ENCODE assay signal across 28 cellular contexts in the genomic region with DNA sequence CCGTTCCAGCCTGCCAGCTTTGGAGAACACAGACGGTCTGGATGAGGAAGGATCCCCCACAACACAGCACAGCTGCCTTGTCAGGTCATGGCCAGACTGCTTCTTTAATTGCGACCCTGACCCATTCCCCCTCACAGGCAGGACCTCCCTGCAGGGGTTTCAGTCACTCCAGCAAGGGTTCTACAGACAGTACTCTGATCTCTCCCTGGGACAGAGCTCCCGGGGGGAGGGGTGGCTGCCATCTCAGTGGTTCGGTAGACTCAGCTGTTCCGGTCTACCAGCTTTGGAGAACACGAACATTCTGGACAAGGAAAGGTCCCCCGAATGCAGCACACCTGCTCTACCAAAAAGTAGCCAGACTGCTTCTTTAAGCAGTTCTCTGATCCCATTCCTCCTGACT.
DNase-seq lines count a peak whose midpoint lies in the region; ATAC-seq and TF ChIP-seq lines count a peak whose summit lies in the region.
"Had no signal": no experiment of that assay in that cellular context is flagged by ENCODE, and none has a peak within 500 bp of the region (broad histone marks: within the 10 kb centered on the region; RNA-seq: fewer than 3 reads in every experiment).

No MANE protein-coding gene starts in this region.

- no peak for TF ChIP-seq CTCF in chondrocyte (IDR thresholded peaks at IDR 0.05)

- H3K9me3 Mint-ChIP-seq in chondrocyte (ENCODE audit: low read depth): peaks cover 29% of the 10 kb centered on the region
- no peaks in the 10 kb centered on the region for H3K9me3 Mint-ChIP-seq in activated CD8-positive, alpha-beta T cell treated with anti-CD3 and anti-CD28 coated beads, Interleukin-2, amount 10 ng/mL, durations not matched to agents 7 days and 5 days (ENCODE audit: insufficient read depth)

- H3K4me1 Mint-ChIP-seq in chondrocyte (ENCODE audit: low read depth): peaks cover 20% of the 10 kb centered on the region
- no peaks in the 10 kb centered on the region for H3K4me1 Mint-ChIP-seq in activated CD8-positive, alpha-beta T cell treated with anti-CD3 and anti-CD28 coated beads, Interleukin-2, amount 10 ng/mL, durations not matched to agents 7 days and 5 days (ENCODE audit: low read depth)
- H3K4me1 Mint-ChIP-seq: activated CD4-positive, alpha-beta T cell treated with anti-CD3 and anti-CD28 coated beads, Interleukin-2, amount 10 ng/mL, durations not matched to agents 7 days and 5 days; B cell; CD8-positive, alpha-beta memory T cell; central memory CD8-positive, alpha-beta T cell; stimulated activated naive CD8-positive, alpha-beta T cell treated with anti-CD3 and anti-CD28 coated beads, Interleukin-15, amount 100 ng/mL, for 72 hours had no signal

- H3K23ac ChIP-seq in mesenchymal stem cell (ENCODE audit: low read length in 2 of 2): no peak overlapping the region

- H3K18ac ChIP-seq in mesenchymal stem cell (ENCODE audit: low read depth in 1 of 2, low read length in 2 of 2): no peak overlapping the region

- H2AFZ ChIP-seq in mesenchymal stem cell (ENCODE audit: low read depth, low read length): no peak overlapping the region

- no peaks in the 10 kb centered on the region for H3K27me3 ChIP-seq in mesenchymal stem cell (ENCODE audit: control insufficient read depth in 1 of 2, insufficient read depth in 1 of 2, low read length in 2 of 2)
- H3K27me3 ChIP-seq in skeletal muscle satellite cell (ENCODE audit: control insufficient read depth, insufficient read depth, low read length): no peaks in the 10 kb centered on the region

- peaks cover 4% of the 10 kb centered on the region for H3K79me1 ChIP-seq in mesenchymal stem cell (replicated peaks; ENCODE audit: low read length, poor library complexity, severe bottlenecking)

- CTCF ChIA-PET in activated CD8-positive, alpha-beta T cell treated with anti-CD3 and anti-CD28 coated beads, Interleukin-2, amount 10 ng/mL, durations not matched to agents 7 days and 5 days (lab: Charles Lee): no interaction called here

- no peak for TF ChIP-seq RAD21 in Ishikawa (IDR thresholded peaks at IDR 0.05; ENCODE audit: low read depth)

- H4K91ac ChIP-seq in mesenchymal stem cell (ENCODE audit: low read length): no peak overlapping the region

- no peak; the same call in 1 of the 2 replicates for TF ChIP-seq EP300 in Ishikawa (IDR thresholded peaks at IDR 0.05; ENCODE audit: borderline replicate concordance)

- peaks cover 17% of the 10 kb centered on the region for H3K36me3 Mint-ChIP-seq in chondrocyte (ENCODE audit: low read depth)
- H3K36me3 Mint-ChIP-seq in activated CD8-positive, alpha-beta T cell treated with anti-CD3 and anti-CD28 coated beads, Interleukin-2, amount 10 ng/mL, durations not matched to agents 7 days and 5 days (ENCODE audit: low read depth): no peaks in the 10 kb centered on the region
- H3K36me3 Mint-ChIP-seq: WTC11 had no signal

- peak overlapping the region; percentile 97 for H2BK5ac ChIP-seq in mesenchymal stem cell (ENCODE audit: low read depth, low read length, poor library complexity, severe bottlenecking)

- H2BK120ac ChIP-seq in mesenchymal stem cell (ENCODE audit: low read depth, low read length): no peak overlapping the region

- H3K36me3 ChIP-seq in mesenchymal stem cell (ENCODE audit: control insufficient read depth in 1 of 2, insufficient read depth in 2 of 2, low read depth in 1 of 2, low read length in 2 of 2) (peaks cover 0 to 3% of the 10 kb centered on the region in 2 experiments), skeletal muscle satellite cell (ENCODE audit: insufficient read depth, low read length) (no peaks in the 10 kb centered on the region)

- H3K27ac ChIP-seq in mesenchymal stem cell (ENCODE audit: low read length, poor library complexity, severe bottlenecking): peak overlapping the region; percentile 100
- H3K27ac ChIP-seq: SK-N-MC had no signal

- H3K4me3 Mint-ChIP-seq in chondrocyte (ENCODE audit: unreplicated experiment): peak overlapping the region; percentile 35
- no peak overlapping the region for H3K4me3 Mint-ChIP-seq in activated CD8-positive, alpha-beta T cell treated with anti-CD3 and anti-CD28 coated beads, Interleukin-2, amount 10 ng/mL, durations not matched to agents 7 days and 5 days
- H3K4me3 Mint-ChIP-seq: activated CD4-positive, alpha-beta T cell treated with anti-CD3 and anti-CD28 coated beads, Interleukin-2, amount 10 ng/mL, durations not matched to agents 7 days and 5 days; activated T-cell treated with anti-CD3 and anti-CD28 coated beads, Interleukin-2, amount 50 U/mL, for 24 hours; B cell; CD8-positive, alpha-beta memory T cell; central memory CD8-positive, alpha-beta T cell; stimulated activated naive CD8-positive, alpha-beta T cell treated with anti-CD3 and anti-CD28 coated beads, Interleukin-15, amount 100 ng/mL, for 72 hours; WTC11 had no signal

- 89% methylated on average over 8 of the region's 8 CpGs for WGBS in mesenchymal stem cell

- no peak overlapping the region for H3K4ac ChIP-seq in mesenchymal stem cell (ENCODE audit: low read depth in 1 of 2, low read length in 2 of 2)

- H3K4me1 ChIP-seq in mesenchymal stem cell (ENCODE audit: control insufficient read depth, insufficient read depth, low read depth, low read length): peaks cover 13% of the 10 kb centered on the region
- no peaks in the 10 kb centered on the region for H3K4me1 ChIP-seq in skeletal muscle satellite cell (ENCODE audit: control insufficient read depth, insufficient read depth, low read length)

- H4K8ac ChIP-seq in mesenchymal stem cell (ENCODE audit: low read length): no peak overlapping the region

- peak overlapping the region in 1 of 2 experiments; percentile 79 for H3K14ac ChIP-seq in mesenchymal stem cell (ENCODE audit: low read length in 2 of 2)

- peak overlapping the region; percentile 98 for H2AK5ac ChIP-seq in mesenchymal stem cell (ENCODE audit: low read length, severe bottlenecking)

- H3K9ac ChIP-seq in mesenchymal stem cell (ENCODE audit: low read length): no peak overlapping the region
- peak overlapping the region; percentile 10 for H3K9ac ChIP-seq in skeletal muscle satellite cell (ENCODE audit: low read depth, low read length)

- H3K4me2 ChIP-seq in mesenchymal stem cell (ENCODE audit: low read length, poor library complexity, severe bottlenecking) (peak overlapping the region; percentile 65), skeletal muscle satellite cell (ENCODE audit: low read length) (peak overlapping the region; percentile 60)

- no peak overlapping the region for H2BK15ac ChIP-seq in mesenchymal stem cell (ENCODE audit: low read depth, poor library complexity, severe bottlenecking)

- DNase-seq in chondrocyte (ENCODE audit: low spot score) (no peak), mesenchymal stem cell (no peak), DMS153 (lab: John Stamatoyannopoulos, UW) (no peak)
- no peak for DNase-seq in activated CD8-positive, alpha-beta T cell treated with anti-CD3 and anti-CD28 coated beads, Interleukin-2, amount 10 ng/mL, durations not matched to agents 7 days and 5 days
- DNase-seq in central memory CD4-positive, alpha-beta T cell: no peak
- DNase-seq: activated CD4-positive, alpha-beta T cell treated with anti-CD3 and anti-CD28 coated beads, Interleukin-2, amount 10 ng/mL, durations not matched to agents 7 days and 5 days; activated gamma-delta T cell treated with Interleukin-2 at 50 U/mL for 16 hours; activated T-cell treated with anti-CD3 and anti-CD28 coated beads, Interleukin-2, amount 50 U/mL, for 24 hours; CD8-positive, alpha-beta memory T cell; dermis blood vessel endothelial cell; DMS 273 treated with DMSO at 0.1 percent for 48 hours; Karpas-422; MV-4-11; NCI-H1436 treated with DMSO at 0.1 percent for 48 hours; stimulated activated CD4-positive, alpha-beta T cell treated with anti-CD3 and anti-CD28 coated beads, Interleukin-12 subunit alpha, Interleukin-12 subunit beta, amount 100 ng/mL, for 4 hours; stimulated activated CD4-positive, alpha-beta T cell treated with anti-CD3 and anti-CD28 coated beads, Interleukin-2, amount 100 ng/mL, for 48 hours; stimulated activated naive CD8-positive, alpha-beta T cell treated with anti-CD3 and anti-CD28 coated beads, Interleukin-15, amount 100 ng/mL, for 72 hours; T-helper 1 cell had no signal

- H3K9me3 ChIP-seq in mesenchymal stem cell (ENCODE audit: control insufficient read depth, low read length) (peaks cover 3% of the 10 kb centered on the region), skeletal muscle satellite cell (replicated peaks; ENCODE audit: low read length) (no peaks in the 10 kb centered on the region)

- H3K27ac Mint-ChIP-seq in chondrocyte (ENCODE audit: unreplicated experiment): peak overlapping the region; percentile 58
- no peak overlapping the region for H3K27ac Mint-ChIP-seq in activated CD8-positive, alpha-beta T cell treated with anti-CD3 and anti-CD28 coated beads, Interleukin-2, amount 10 ng/mL, durations not matched to agents 7 days and 5 days
- H3K27ac Mint-ChIP-seq: activated CD4-positive, alpha-beta T cell treated with anti-CD3 and anti-CD28 coated beads, Interleukin-2, amount 10 ng/mL, durations not matched to agents 7 days and 5 days; activated T-cell treated with anti-CD3 and anti-CD28 coated beads, Interleukin-2, amount 50 U/mL, for 24 hours; B cell; CD8-positive, alpha-beta memory T cell; WTC11 had no signal

- H3K27me3 Mint-ChIP-seq in chondrocyte (ENCODE audit: low read depth): no peaks in the 10 kb centered on the region
- H3K27me3 Mint-ChIP-seq in activated CD8-positive, alpha-beta T cell treated with anti-CD3 and anti-CD28 coated beads, Interleukin-2, amount 10 ng/mL, durations not matched to agents 7 days and 5 days (ENCODE audit: low read depth): peaks cover 23% of the 10 kb centered on the region

- H3K4me3 ChIP-seq in mesenchymal stem cell (ENCODE audit: insufficient read depth in 1 of 2, low read depth in 1 of 2, low read length in 2 of 2): peak overlapping the region in 1 of 2 experiments; percentile 38
- H3K4me3 ChIP-seq in skeletal muscle satellite cell (ENCODE audit: low read length): peak overlapping the region; percentile 34
- H3K4me3 ChIP-seq: lung, SK-N-MC had no signal

- H2BK12ac ChIP-seq in mesenchymal stem cell (ENCODE audit: low read length in 2 of 2): no peak overlapping the region

- no peak for ATAC-seq in activated CD8-positive, alpha-beta T cell treated with anti-CD3 and anti-CD28 coated beads, Interleukin-2, amount 10 ng/mL, durations not matched to agents 7 days and 5 days
- no peak for ATAC-seq in HG03175 (IDR thresholded peaks at IDR 0.05; ENCODE audit: unreplicated experiment)
- ATAC-seq: HCT116; HepG2; stimulated activated naive CD8-positive, alpha-beta T cell treated with anti-CD3 and anti-CD28 coated beads, Interleukin-15, amount 100 ng/mL, for 72 hours; WTC11 had no signal

- POLR2A ChIA-PET in activated CD8-positive, alpha-beta T cell treated with anti-CD3 and anti-CD28 coated beads, Interleukin-2, amount 10 ng/mL, durations not matched to agents 7 days and 5 days (lab: Charles Lee): no interaction called here

TF ChIP-seq in Ishikawa, 13 proteins besides CTCF, POLR2A, EP300 and RAD21:
- peak; percentile 69 for TF ChIP-seq ZBTB7A (IDR thresholded peaks at IDR 0.05; ENCODE audit: low read depth)
- TF ChIP-seq EGR1 (IDR thresholded peaks at IDR 0.05): no peak
